Comparison of ENCODE assay signal across 22 cellular contexts in genomic region chr11:132855516-132855915, GRCh38.
A peak's percentile ranks its signal among the peaks of the same experiment; 100 is the strongest.
DNase-seq lines count a peak whose midpoint lies in the region; ATAC-seq, FAIRE-seq and TF ChIP-seq lines count a peak whose summit lies in the region.
"Had no signal": no experiment of that assay in that cellular context is flagged by ENCODE, and none has a peak within 500 bp of the region (broad histone marks: within the 10 kb centered on the region; RNA-seq: fewer than 3 reads in every experiment).

No MANE protein-coding gene starts in this region.

- H3K4me1 ChIP-seq in transverse colon = no peaks in the 10 kb centered on the region
- H3K4me1 ChIP-seq: Caco-2 had no signal

- TF ChIP-seq EP300 in transverse colon (IDR thresholded peaks at IDR 0.05; ENCODE audit: low read depth) = no peak

- WGBS in transverse colon (ENCODE audit: low coverage in 1 of 2), 2 donors = 77 to 91% methylated on average over 3 of the region's 3 CpGs

- H3K36me3 ChIP-seq in bronchial epithelial cell (ENCODE audit: control insufficient read depth, insufficient read depth, low read length) = no peaks in the 10 kb centered on the region
- H3K36me3 ChIP-seq in transverse colon = no peaks in the 10 kb centered on the region

- intact Hi-C loops in transverse colon (cut with DNase I; ENCODE audit: low total_unique reads) = no loop called here

- no peak overlapping the region for H3K27ac ChIP-seq in transverse colon

- DNase-seq in ELR (ENCODE audit: low read depth) = peak; percentile 17
- peak; percentile 19 for DNase-seq in RPMI7951 (ENCODE audit: low read depth)
- DNase-seq in bronchial epithelial cell (ENCODE audit: low read depth) = peak; percentile 57
- peak; percentile 85 for DNase-seq in epithelial cell of esophagus (ENCODE audit: low read depth)
- no peak for DNase-seq in A172 (ENCODE audit: low spot score)
- no peak for DNase-seq in transverse colon
- no peak for DNase-seq in D341Med (ENCODE audit: low spot score)
- DNase-seq: 8988T; C1 segment of cervical spinal cord; Caco-2; CD4-positive, CD25-positive, alpha-beta regulatory T cell; CD8-positive, alpha-beta T cell; DMS 273 treated with DMSO at 0.1 percent for 48 hours; DMS79; GDM1; H7; HCEC 1CT had no signal

- FAIRE-seq in bronchial epithelial cell (lab: Jason Lieb, UNC) = no peak
- FAIRE-seq: D721Med, GM12878, GM19239 had no signal

- no peak for TF ChIP-seq POLR2A in transverse colon (IDR thresholded peaks at IDR 0.05)

- TF ChIP-seq CTCF in bronchial epithelial cell (IDR thresholded peaks at IDR 0.05; ENCODE audit: insufficient read depth, low read length, severe bottlenecking) (no peak), epithelial cell of esophagus (IDR thresholded peaks at IDR 0.05; ENCODE audit: insufficient read depth, low read depth, low read length, missing control alignments) (no peak), transverse colon (IDR thresholded peaks at IDR 0.05) (no peak)

- in situ Hi-C loops in transverse colon (cut with MboI; ENCODE audit: low pct_ligation_motif_present in 1 of 4, low pct_unique_long_range_greater_than_20kb in 1 of 4, low sequenced_read_pairs in 3 of 4) = no loop called here

- ATAC-seq in HG02571 (IDR thresholded peaks at IDR 0.05; ENCODE audit: unreplicated experiment) = no peak
- ATAC-seq: CD8-positive, alpha-beta T cell; GM12878; GM23338 had no signal

- H3K4me3 ChIP-seq in bronchial epithelial cell (ENCODE audit: low read depth, low read length) (no peak overlapping the region), epithelial cell of esophagus (ENCODE audit: low read length) (no peak overlapping the region), transverse colon (no peak overlapping the region)
- H3K4me3 ChIP-seq: GM12878, GM23338 had no signal

- H3K9me3 ChIP-seq in transverse colon = no peaks in the 10 kb centered on the region
- H3K9me3 ChIP-seq: Caco-2 had no signal

- no peaks in the 10 kb centered on the region for H3K27me3 ChIP-seq in bronchial epithelial cell (ENCODE audit: control insufficient read depth, insufficient read depth, low read length)
- no peaks in the 10 kb centered on the region for H3K27me3 ChIP-seq in transverse colon

Comparison
In these comparisons a context has a peak if more than half of its experiments do, and no peak if none do; other contexts are left out.
1. DNase-seq: peak in ELR (single experiment), RPMI7951 (single experiment), bronchial epithelial cell (single experiment) and epithelial cell of esophagus (single experiment); none in A172 (single experiment), transverse colon (single experiment) and D341Med (single experiment).